8 cellular contexts compared by ENCODE assay signal in genomic region chr2:218270721-218271486, GRCh38. TPM values are rescaled to one million over a fixed set of nuclear protein-coding genes. Genes with fewer than 3 reads are reported as not detected.
DNase-seq lines count a peak whose midpoint lies in the region; ATAC-seq, FAIRE-seq and TF ChIP-seq lines count a peak whose summit lies in the region.

No MANE protein-coding gene starts in this region.

- CTCF ChIA-PET in HepG2 (lab: Yijun Ruan, JAX; ENCODE audit: low intra/inter-chr PET ratio, low total read pairs): interaction anchor here (1.2 to 1.4 kb wide), 2 partner anchors 84 to 195 kb away, joined by 4 read pairs; no protein-coding TSS in a partner anchor

- H3K27ac ChIP-seq in HepG2 (ENCODE audit: extremely low read length, insufficient read depth, low read length): peak overlapping the region; percentile 42
- H3K27ac ChIP-seq in tibial artery: peak overlapping the region; percentile 78 to 99

- H4K20me1 ChIP-seq in HepG2 (ENCODE audit: insufficient read depth, low read length): no peaks in the 10 kb centered on the region

- intact Hi-C loops in HepG2 (cut with micrococcal nuclease; ENCODE audit: unreplicated experiment): loop anchor here (1.0 to 5.0 kb wide), 4 partner anchors 16 to 84 kb away; partner anchors contain the start of gene ARPC2
- intact Hi-C loops in tibial artery (cut with DNase I; ENCODE audit: low total_unique reads): no loop called here

- ATAC-seq in HG03025 (IDR thresholded peaks at IDR 0.05; ENCODE audit: low FRiP score, unreplicated experiment) (peak; percentile 1), HepG2 (no peak), HG02571 (IDR thresholded peaks at IDR 0.05; ENCODE audit: unreplicated experiment) (no peak), HG02610 (IDR thresholded peaks at IDR 0.05; ENCODE audit: unreplicated experiment) (no peak)

- peak overlapping the region; percentile 99 for H3K4me2 ChIP-seq in HepG2 (ENCODE audit: low read depth, low read length)

- H3K9me3 ChIP-seq in BE2C: no peaks in the 10 kb centered on the region
- no peaks in the 10 kb centered on the region for H3K9me3 ChIP-seq in HepG2 (ENCODE audit: low read length)
- H3K9me3 ChIP-seq in tibial artery: no peaks in the 10 kb centered on the region

- no peak overlapping the region for H2AFZ ChIP-seq in HepG2 (ENCODE audit: low read length)

- peaks cover 21% of the 10 kb centered on the region for H3K79me2 ChIP-seq in HepG2 (ENCODE audit: insufficient read depth, low read length)

- TF ChIP-seq RAD21 in HepG2 (CRISPR knock-in tag; IDR thresholded peaks at IDR 0.05): no peak

- TSS peak; percentile 39 for BruUV-seq in HepG2 (replicated peaks; lab: Mats Ljungman, UMichigan)

- H3K36me3 ChIP-seq in BE2C: peaks cover 14% of the 10 kb centered on the region
- peaks cover 24 to 43% of the 10 kb centered on the region in 2 experiments for H3K36me3 ChIP-seq in HepG2 (replicated peaks in 1 of 2; ENCODE audit: control insufficient read depth in 1 of 2, insufficient read depth in 2 of 2, low read length in 2 of 2)
- peaks cover 39 to 47% (median 44%) of the 10 kb centered on the region in 3 donors for H3K36me3 ChIP-seq in tibial artery

- peak overlapping the region; percentile 84 for H3K9ac ChIP-seq in HepG2 (ENCODE audit: insufficient read depth, low read depth, low read length)

- 5% methylated on average over 23 of the region's 23 CpGs for WGBS in HepG2 (ENCODE audit: low lambda C conversion rate)

- H3K4me3 ChIP-seq in BE2C (ENCODE audit: low read depth, low read length) (peak overlapping the region; percentile 99), astrocyte of the cerebellum (ENCODE audit: low read depth, low read length) (peak overlapping the region; percentile 97), HepG2 (replicated peaks in 1 of 3; ENCODE audit: insufficient read depth in 1 of 3, low read depth in 2 of 3, low read length in 3 of 3) (peak overlapping the region; percentile 78 to 96 (median 91)), tibial artery (peak overlapping the region; percentile 77 to 79)

- H3K4me1 ChIP-seq in BE2C (no peaks in the 10 kb centered on the region), HepG2 (ENCODE audit: insufficient read depth, low read length) (peaks cover 51% of the 10 kb centered on the region), tibial artery (peaks cover 0 to 48% (median 38%) of the 10 kb centered on the region in 4 donors)

- in situ Hi-C loops in astrocyte of the cerebellum (cut with HindIII; ENCODE audit: low sequenced_read_pairs): no loop called here
- in situ Hi-C loops in HepG2 (cut with HindIII; ENCODE audit: extremely low pct_ligation_motif_present, low pct_unique_long_range_greater_than_20kb): loop anchor here (5.0 to 10.0 kb wide), 2 partner anchors 194 to 376 kb away; no protein-coding TSS in a partner anchor

- no peak for TF ChIP-seq POLR2A in HepG2 (IDR thresholded peaks at IDR 0.05; ENCODE audit: insufficient read depth in 1 of 2, low read depth in 2 of 2, low read length in 2 of 2)

- POLR2A ChIA-PET in HepG2 (lab: Yijun Ruan, JAX): interaction anchor here (0.8 to 7.5 kb wide), 21 partner anchors 12 to 1117 kb away, joined by 3 to 121 read pairs (median 6); partner anchors contain the start of genes ARPC2, BCS1L, CATIP and CTDSP1

- DNase-seq in BE2C (no peak), astrocyte of the cerebellum (ENCODE audit: low read depth) (no peak), HepG2 (ENCODE audit: low spot score) (no peak), tibial artery (peak; percentile 25 to 64), GF-D8 (lab: John Stamatoyannopoulos, UW) (no peak)

- no peaks in the 10 kb centered on the region for H3K27me3 ChIP-seq in BE2C
- H3K27me3 ChIP-seq in HepG2 (ENCODE audit: control insufficient read depth in 1 of 2, insufficient read depth in 2 of 2, low read length in 2 of 2): no peaks in the 10 kb centered on the region; a peak in 1 of 5 replicates
- no peaks in the 10 kb centered on the region for H3K27me3 ChIP-seq in tibial artery

- no peak for TF ChIP-seq EP300 in HepG2 (IDR thresholded peaks at IDR 0.05; ENCODE audit: low read depth in 2 of 2, low read length in 2 of 2)
- TF ChIP-seq EP300 in HepG2 (CRISPR knock-in tag; IDR thresholded peaks at IDR 0.05; ENCODE audit: borderline replicate concordance): no peak

- no peak for FAIRE-seq in HepG2 (lab: Jason Lieb, UNC)

- TF ChIP-seq CTCF in BE2C (IDR thresholded peaks at IDR 0.05; ENCODE audit: low read depth, low read length): no peak
- no peak for TF ChIP-seq CTCF in astrocyte of the cerebellum (IDR thresholded peaks at IDR 0.05; ENCODE audit: low read depth, low read length, missing control alignments)
- TF ChIP-seq CTCF in HepG2 (CRISPR knock-in tag; IDR thresholded peaks at IDR 0.05): no peak
- TF ChIP-seq CTCF in tibial artery (IDR thresholded peaks at IDR 0.05): no peak

RNA-seq across cellular contexts. Expression of gene PNKD, which starts 0.6 kb away (rescaled TPM):
- polyA plus RNA-seq in BE2C (2012; ENCODE audit: insufficient read depth, insufficient read length, low read depth): 212 TPM
- 50.0 and 55.9 TPM in 2 replicates for total RNA-seq in HepG2 (2016; rRNA removed; fragmentation: Illumina TruSeq; extraction: Trizol)
- 21.6 and 27.3 TPM in 2 replicates for total RNA-seq in HepG2 (2016; cell fraction: cytosol; rRNA removed; fragmentation: Illumina TruSeq; extraction: Trizol; ENCODE audit: low read depth)
- total RNA-seq in HepG2 (2016; cell fraction: insoluble cytoplasmic fraction; rRNA removed; fragmentation: Illumina TruSeq; extraction: Trizol): 48.3 and 59.8 TPM in 2 replicates
- 30.6 and 30.7 TPM in 2 replicates for total RNA-seq in HepG2 (2016; cell fraction: membrane; rRNA removed; fragmentation: Illumina TruSeq; extraction: Trizol)
- 34.2 and 39.5 TPM in 2 replicates for total RNA-seq in HepG2 (2016; cell fraction: nucleus; rRNA removed; fragmentation: Illumina TruSeq; extraction: Trizol)
- polyA plus RNA-seq in HepG2 (2011; rRNA removed): 78.0 and 80.4 TPM in 2 replicates
- polyA plus RNA-seq in HepG2 (2011; cell fraction: cytosol; rRNA removed): 48.4 and 76.6 TPM in 2 replicates
- 76.3 and 77.5 TPM in 2 replicates for polyA plus RNA-seq in HepG2 (2011; cell fraction: nucleus; rRNA removed)
- 59.5 and 60.9 TPM in 2 replicates for polyA plus RNA-seq in HepG2 (2012)
- polyA plus RNA-seq in HepG2 (2016; cell fraction: cytosol; fragmentation: Illumina TruSeq; extraction: Trizol; ENCODE audit: low read depth): 24.9 and 29.3 TPM in 2 replicates
- polyA plus RNA-seq in HepG2 (2016; cell fraction: insoluble cytoplasmic fraction; fragmentation: Illumina TruSeq; extraction: Trizol; ENCODE audit: low read depth): 58.0 and 59.1 TPM in 2 replicates
- 31.6 and 35.4 TPM in 2 replicates for polyA plus RNA-seq in HepG2 (2016; cell fraction: membrane; fragmentation: Illumina TruSeq; extraction: Trizol; ENCODE audit: low read depth)
- 73.5 and 80.9 TPM in 2 replicates for polyA plus RNA-seq in HepG2 (2016; cell fraction: nucleus; fragmentation: Illumina TruSeq; extraction: Trizol; ENCODE audit: insufficient read depth, low read depth)
- polyA minus RNA-seq in HepG2 (2011; rRNA and poly(A)+ RNA removed; ENCODE audit: low replicate concordance): 33.3 and 44.2 TPM in 2 replicates
- polyA minus RNA-seq in HepG2 (2011; cell fraction: cytosol; rRNA and poly(A)+ RNA removed): 15.5 and 20.7 TPM in 2 replicates
- polyA minus RNA-seq in HepG2 (2011; cell fraction: nucleus; rRNA and poly(A)+ RNA removed): 9.7 and 10.9 TPM in 2 replicates

RNA-seq across cellular contexts. Expression of gene AAMP, which starts 1.0 kb away (rescaled TPM):
- polyA plus RNA-seq in BE2C (2012; ENCODE audit: insufficient read depth, insufficient read length, low read depth): 322 TPM
- total RNA-seq in HepG2 (2016; rRNA removed; fragmentation: Illumina TruSeq; extraction: Trizol): 186 and 241 TPM in 2 replicates
- total RNA-seq in HepG2 (2016; cell fraction: cytosol; rRNA removed; fragmentation: Illumina TruSeq; extraction: Trizol; ENCODE audit: low read depth): 26.6 and 29.2 TPM in 2 replicates
- 202 and 247 TPM in 2 replicates for total RNA-seq in HepG2 (2016; cell fraction: insoluble cytoplasmic fraction; rRNA removed; fragmentation: Illumina TruSeq; extraction: Trizol)
- 56.8 and 59.3 TPM in 2 replicates for total RNA-seq in HepG2 (2016; cell fraction: membrane; rRNA removed; fragmentation: Illumina TruSeq; extraction: Trizol)
- 85.4 and 91.7 TPM in 2 replicates for total RNA-seq in HepG2 (2016; cell fraction: nucleus; rRNA removed; fragmentation: Illumina TruSeq; extraction: Trizol)
- 110 and 119 TPM in 2 replicates for polyA plus RNA-seq in HepG2 (2011; rRNA removed)
- 138 and 202 TPM in 2 replicates for polyA plus RNA-seq in HepG2 (2011; cell fraction: cytosol; rRNA removed)
- 161 and 181 TPM in 2 replicates for polyA plus RNA-seq in HepG2 (2011; cell fraction: nucleus; rRNA removed)
- polyA plus RNA-seq in HepG2 (2012): 99.2 and 104 TPM in 2 replicates
- polyA plus RNA-seq in HepG2 (2016; cell fraction: cytosol; fragmentation: Illumina TruSeq; extraction: Trizol; ENCODE audit: low read depth): 13.9 and 16.0 TPM in 2 replicates
- 224 and 231 TPM in 2 replicates for polyA plus RNA-seq in HepG2 (2016; cell fraction: insoluble cytoplasmic fraction; fragmentation: Illumina TruSeq; extraction: Trizol; ENCODE audit: low read depth)
- polyA plus RNA-seq in HepG2 (2016; cell fraction: membrane; fragmentation: Illumina TruSeq; extraction: Trizol; ENCODE audit: low read depth): 30.9 and 33.2 TPM in 2 replicates
- 127 and 131 TPM in 2 replicates for polyA plus RNA-seq in HepG2 (2016; cell fraction: nucleus; fragmentation: Illumina TruSeq; extraction: Trizol; ENCODE audit: insufficient read depth, low read depth)
- 41.5 and 143 TPM in 2 replicates for polyA minus RNA-seq in HepG2 (2011; rRNA and poly(A)+ RNA removed; ENCODE audit: low replicate concordance)
- 58.2 and 63.3 TPM in 2 replicates for polyA minus RNA-seq in HepG2 (2011; cell fraction: cytosol; rRNA and poly(A)+ RNA removed)
- 39.9 and 43.6 TPM in 2 replicates for polyA minus RNA-seq in HepG2 (2011; cell fraction: nucleus; rRNA and poly(A)+ RNA removed)

RNA-seq across cellular contexts. Expression of gene GPBAR1, which starts 10.1 kb away (rescaled TPM):
- polyA plus RNA-seq in BE2C (2012; ENCODE audit: insufficient read depth, insufficient read length, low read depth): 6.8 TPM
- total RNA-seq in HepG2 (2016; rRNA removed; fragmentation: Illumina TruSeq; extraction: Trizol): 0.09 TPM in 1 of 2 replicates, not detected in the other
- total RNA-seq in HepG2 (2016; cell fraction: cytosol; rRNA removed; fragmentation: Illumina TruSeq; extraction: Trizol; ENCODE audit: low read depth): not detected in 2 replicates
- total RNA-seq in HepG2 (2016; cell fraction: insoluble cytoplasmic fraction; rRNA removed; fragmentation: Illumina TruSeq; extraction: Trizol): 0.15 TPM in 1 of 2 replicates, not detected in the other
- total RNA-seq in HepG2 (2016; cell fraction: membrane; rRNA removed; fragmentation: Illumina TruSeq; extraction: Trizol): 0.17 TPM in 1 of 2 replicates, not detected in the other
- total RNA-seq in HepG2 (2016; cell fraction: nucleus; rRNA removed; fragmentation: Illumina TruSeq; extraction: Trizol): 0.25 and 0.38 TPM in 2 replicates
- polyA plus RNA-seq in HepG2 (2011; rRNA removed): 0.05 and 0.09 TPM in 2 replicates
- 0.05 and 0.12 TPM in 2 replicates for polyA plus RNA-seq in HepG2 (2011; cell fraction: cytosol; rRNA removed)
- 0.45 and 0.68 TPM in 2 replicates for polyA plus RNA-seq in HepG2 (2011; cell fraction: nucleus; rRNA removed)
- 0.09 and 0.11 TPM in 2 replicates for polyA plus RNA-seq in HepG2 (2012)
- polyA plus RNA-seq in HepG2 (2016; cell fraction: cytosol; fragmentation: Illumina TruSeq; extraction: Trizol; ENCODE audit: low read depth): 0.08 and 0.22 TPM in 2 replicates
- 0.16 TPM in 1 of 2 replicates, not detected in the other for polyA plus RNA-seq in HepG2 (2016; cell fraction: insoluble cytoplasmic fraction; fragmentation: Illumina TruSeq; extraction: Trizol; ENCODE audit: low read depth)
- 0.22 and 0.27 TPM in 2 replicates for polyA plus RNA-seq in HepG2 (2016; cell fraction: membrane; fragmentation: Illumina TruSeq; extraction: Trizol; ENCODE audit: low read depth)
- not detected in 2 replicates for polyA plus RNA-seq in HepG2 (2016; cell fraction: nucleus; fragmentation: Illumina TruSeq; extraction: Trizol; ENCODE audit: insufficient read depth, low read depth)
- 0.12 and 1.2 TPM in 2 replicates for polyA minus RNA-seq in HepG2 (2011; rRNA and poly(A)+ RNA removed; ENCODE audit: low replicate concordance)
- polyA minus RNA-seq in HepG2 (2011; cell fraction: cytosol; rRNA and poly(A)+ RNA removed): not detected in 2 replicates
- 1.2 and 1.5 TPM in 2 replicates for polyA minus RNA-seq in HepG2 (2011; cell fraction: nucleus; rRNA and poly(A)+ RNA removed)

RNA-seq across cellular contexts. Expression of gene TMBIM1, which starts 21.4 kb away (rescaled TPM):
- 3.5 TPM for polyA plus RNA-seq in BE2C (2012; ENCODE audit: insufficient read depth, insufficient read length, low read depth)
- 69.7 and 139 TPM in 2 replicates for total RNA-seq in HepG2 (2016; rRNA removed; fragmentation: Illumina TruSeq; extraction: Trizol)
- total RNA-seq in HepG2 (2016; cell fraction: cytosol; rRNA removed; fragmentation: Illumina TruSeq; extraction: Trizol; ENCODE audit: low read depth): 37.2 and 38.6 TPM in 2 replicates
- 57.8 and 142 TPM in 2 replicates for total RNA-seq in HepG2 (2016; cell fraction: insoluble cytoplasmic fraction; rRNA removed; fragmentation: Illumina TruSeq; extraction: Trizol)
- 88.3 and 90.4 TPM in 2 replicates for total RNA-seq in HepG2 (2016; cell fraction: membrane; rRNA removed; fragmentation: Illumina TruSeq; extraction: Trizol)
- 108 and 128 TPM in 2 replicates for total RNA-seq in HepG2 (2016; cell fraction: nucleus; rRNA removed; fragmentation: Illumina TruSeq; extraction: Trizol)
- polyA plus RNA-seq in HepG2 (2011; rRNA removed): 127 and 181 TPM in 2 replicates
- polyA plus RNA-seq in HepG2 (2011; cell fraction: cytosol; rRNA removed): 146 and 187 TPM in 2 replicates
- 207 and 243 TPM in 2 replicates for polyA plus RNA-seq in HepG2 (2011; cell fraction: nucleus; rRNA removed)
- 254 and 390 TPM in 2 replicates for polyA plus RNA-seq in HepG2 (2012)
- polyA plus RNA-seq in HepG2 (2016; cell fraction: cytosol; fragmentation: Illumina TruSeq; extraction: Trizol; ENCODE audit: low read depth): 33.9 and 35.7 TPM in 2 replicates
- 56.2 and 61.3 TPM in 2 replicates for polyA plus RNA-seq in HepG2 (2016; cell fraction: insoluble cytoplasmic fraction; fragmentation: Illumina TruSeq; extraction: Trizol; ENCODE audit: low read depth)
- 62.1 and 66.4 TPM in 2 replicates for polyA plus RNA-seq in HepG2 (2016; cell fraction: membrane; fragmentation: Illumina TruSeq; extraction: Trizol; ENCODE audit: low read depth)
- 152 and 156 TPM in 2 replicates for polyA plus RNA-seq in HepG2 (2016; cell fraction: nucleus; fragmentation: Illumina TruSeq; extraction: Trizol; ENCODE audit: insufficient read depth, low read depth)
- polyA minus RNA-seq in HepG2 (2011; rRNA and poly(A)+ RNA removed; ENCODE audit: low replicate concordance): 19.4 and 315 TPM in 2 replicates
- polyA minus RNA-seq in HepG2 (2011; cell fraction: cytosol; rRNA and poly(A)+ RNA removed): 88.2 and 133 TPM in 2 replicates
- polyA minus RNA-seq in HepG2 (2011; cell fraction: nucleus; rRNA and poly(A)+ RNA removed): 37.2 and 64.6 TPM in 2 replicates

RNA-seq across cellular contexts. Expression of gene ARPC2, which starts 53.9 kb away (rescaled TPM):
- polyA plus RNA-seq in BE2C (2012; ENCODE audit: insufficient read depth, insufficient read length, low read depth): 275 TPM
- 168 and 201 TPM in 2 replicates for total RNA-seq in HepG2 (2016; rRNA removed; fragmentation: Illumina TruSeq; extraction: Trizol)
- total RNA-seq in HepG2 (2016; cell fraction: cytosol; rRNA removed; fragmentation: Illumina TruSeq; extraction: Trizol; ENCODE audit: low read depth): 312 and 330 TPM in 2 replicates
- total RNA-seq in HepG2 (2016; cell fraction: insoluble cytoplasmic fraction; rRNA removed; fragmentation: Illumina TruSeq; extraction: Trizol): 163 and 189 TPM in 2 replicates
- total RNA-seq in HepG2 (2016; cell fraction: membrane; rRNA removed; fragmentation: Illumina TruSeq; extraction: Trizol): 389 and 391 TPM in 2 replicates
- 103 and 109 TPM in 2 replicates for total RNA-seq in HepG2 (2016; cell fraction: nucleus; rRNA removed; fragmentation: Illumina TruSeq; extraction: Trizol)
- polyA plus RNA-seq in HepG2 (2011; rRNA removed): 257 and 303 TPM in 2 replicates
- 184 and 199 TPM in 2 replicates for polyA plus RNA-seq in HepG2 (2011; cell fraction: cytosol; rRNA removed)
- 103 and 125 TPM in 2 replicates for polyA plus RNA-seq in HepG2 (2011; cell fraction: nucleus; rRNA removed)
- 165 and 176 TPM in 2 replicates for polyA plus RNA-seq in HepG2 (2012)
- polyA plus RNA-seq in HepG2 (2016; cell fraction: cytosol; fragmentation: Illumina TruSeq; extraction: Trizol; ENCODE audit: low read depth): 614 and 653 TPM in 2 replicates
- polyA plus RNA-seq in HepG2 (2016; cell fraction: insoluble cytoplasmic fraction; fragmentation: Illumina TruSeq; extraction: Trizol; ENCODE audit: low read depth): 342 and 343 TPM in 2 replicates
- polyA plus RNA-seq in HepG2 (2016; cell fraction: membrane; fragmentation: Illumina TruSeq; extraction: Trizol; ENCODE audit: low read depth): 586 and 613 TPM in 2 replicates
- 218 and 223 TPM in 2 replicates for polyA plus RNA-seq in HepG2 (2016; cell fraction: nucleus; fragmentation: Illumina TruSeq; extraction: Trizol; ENCODE audit: insufficient read depth, low read depth)
- polyA minus RNA-seq in HepG2 (2011; rRNA and poly(A)+ RNA removed; ENCODE audit: low replicate concordance): 153 and 196 TPM in 2 replicates
- polyA minus RNA-seq in HepG2 (2011; cell fraction: cytosol; rRNA and poly(A)+ RNA removed): 74.9 and 88.0 TPM in 2 replicates
- 166 and 173 TPM in 2 replicates for polyA minus RNA-seq in HepG2 (2011; cell fraction: nucleus; rRNA and poly(A)+ RNA removed)

Comparison
In these comparisons a context has a peak if more than half of its experiments do, and no peak if none do; other contexts are left out.
1. DNase-seq: peak in tibial artery (2 of 2); none in BE2C (single experiment), astrocyte of the cerebellum (single experiment), HepG2 (single experiment) and GF-D8 (single experiment).
2. Peak in every context shown above with its lines, with median percentiles within 50 percentile points of each other: H3K4me3 ChIP-seq.